ENCODE assay signal across 1 cellular context in the genomic region with DNA sequence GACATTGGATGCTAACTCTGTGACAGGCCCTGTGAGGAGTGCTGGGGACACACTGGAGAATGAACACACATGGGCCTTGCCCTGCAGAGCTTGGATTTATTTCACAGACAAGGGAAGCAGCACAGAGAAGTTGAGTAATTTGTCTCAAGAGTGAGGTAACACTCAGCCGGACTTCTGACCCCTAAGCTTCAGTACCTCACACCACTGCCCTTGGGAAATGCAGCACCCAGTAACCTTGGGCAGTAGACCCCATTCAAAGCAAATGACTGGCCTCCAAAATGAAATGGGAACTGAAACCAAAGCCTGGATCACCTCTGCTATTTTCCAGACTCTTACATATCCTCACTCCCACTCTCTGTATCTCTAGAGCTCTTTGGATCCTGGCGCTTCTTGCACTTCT.
A peak's percentile ranks its signal among the peaks of the same experiment; 100 is the strongest.
TF ChIP-seq lines count a peak whose summit lies in the region.

No MANE protein-coding gene starts in this region.

TF ChIP-seq in HepG2, 621 proteins besides CTCF, POLR2A, EP300 and RAD21 (continued from another document and continues in another):
- TF ChIP-seq, protein P1, sequence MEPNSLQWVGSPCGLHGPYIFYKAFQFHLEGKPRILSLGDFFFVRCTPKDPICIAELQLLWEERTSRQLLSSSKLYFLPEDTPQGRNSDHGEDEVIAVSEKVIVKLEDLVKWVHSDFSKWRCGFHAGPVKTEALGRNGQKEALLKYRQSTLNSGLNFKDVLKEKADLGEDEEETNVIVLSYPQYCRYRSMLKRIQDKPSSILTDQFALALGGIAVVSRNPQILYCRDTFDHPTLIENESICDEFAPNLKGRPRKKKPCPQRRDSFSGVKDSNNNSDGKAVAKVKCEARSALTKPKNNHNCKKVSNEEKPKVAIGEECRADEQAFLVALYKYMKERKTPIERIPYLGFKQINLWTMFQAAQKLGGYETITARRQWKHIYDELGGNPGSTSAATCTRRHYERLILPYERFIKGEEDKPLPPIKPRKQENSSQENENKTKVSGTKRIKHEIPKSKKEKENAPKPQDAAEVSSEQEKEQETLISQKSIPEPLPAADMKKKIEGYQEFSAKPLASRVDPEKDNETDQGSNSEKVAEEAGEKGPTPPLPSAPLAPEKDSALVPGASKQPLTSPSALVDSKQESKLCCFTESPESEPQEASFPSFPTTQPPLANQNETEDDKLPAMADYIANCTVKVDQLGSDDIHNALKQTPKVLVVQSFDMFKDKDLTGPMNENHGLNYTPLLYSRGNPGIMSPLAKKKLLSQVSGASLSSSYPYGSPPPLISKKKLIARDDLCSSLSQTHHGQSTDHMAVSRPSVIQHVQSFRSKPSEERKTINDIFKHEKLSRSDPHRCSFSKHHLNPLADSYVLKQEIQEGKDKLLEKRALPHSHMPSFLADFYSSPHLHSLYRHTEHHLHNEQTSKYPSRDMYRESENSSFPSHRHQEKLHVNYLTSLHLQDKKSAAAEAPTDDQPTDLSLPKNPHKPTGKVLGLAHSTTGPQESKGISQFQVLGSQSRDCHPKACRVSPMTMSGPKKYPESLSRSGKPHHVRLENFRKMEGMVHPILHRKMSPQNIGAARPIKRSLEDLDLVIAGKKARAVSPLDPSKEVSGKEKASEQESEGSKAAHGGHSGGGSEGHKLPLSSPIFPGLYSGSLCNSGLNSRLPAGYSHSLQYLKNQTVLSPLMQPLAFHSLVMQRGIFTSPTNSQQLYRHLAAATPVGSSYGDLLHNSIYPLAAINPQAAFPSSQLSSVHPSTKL (CRISPR knock-in tag; IDR thresholded peaks at IDR 0.05): peak; percentile 82
- TF ChIP-seq ZNF83 (CRISPR knock-in tag; IDR thresholded peaks at IDR 0.05; ENCODE audit: borderline replicate concordance) (no peak), GTF3A (CRISPR knock-in tag; conservative IDR thresholded peaks at IDR 0.05) (no peak), FOXP1 (IDR thresholded peaks at IDR 0.05) (no peak), FOXP1 (CRISPR knock-in tag; IDR thresholded peaks at IDR 0.05) (no peak; the same call in 1 of the 2 replicates), KLF9 (CRISPR knock-in tag; IDR thresholded peaks at IDR 0.05; ENCODE audit: low read depth) (no peak), IRX3 (CRISPR knock-in tag; IDR thresholded peaks at IDR 0.05; ENCODE audit: borderline replicate concordance, low read depth) (no peak), ZNF441 (CRISPR knock-in tag; IDR thresholded peaks at IDR 0.05; ENCODE audit: borderline replicate concordance) (no peak), CHCHD3 (CRISPR knock-in tag; IDR thresholded peaks at IDR 0.05) (no peak), YEATS4 (CRISPR knock-in tag; IDR thresholded peaks at IDR 0.05; ENCODE audit: borderline replicate concordance) (no peak), TRAFD1 (CRISPR knock-in tag; IDR thresholded peaks at IDR 0.05; ENCODE audit: borderline replicate concordance) (no peak), ATF7-NPFF (CRISPR knock-in tag; IDR thresholded peaks at IDR 0.05; ENCODE audit: low read depth) (no peak), GFI1 (CRISPR knock-in tag; IDR thresholded peaks at IDR 0.05; ENCODE audit: borderline replicate concordance) (no peak), SRSF9 (IDR thresholded peaks at IDR 0.05; ENCODE audit: borderline replicate concordance, insufficient read depth, low read depth, low read length, poor library complexity, severe bottlenecking) (no peak), ZNF383 (CRISPR knock-in tag; IDR thresholded peaks at IDR 0.05; ENCODE audit: borderline replicate concordance) (no peak), AGO2 (optimal IDR thresholded peaks at IDR 0.05; ENCODE audit: low read depth, low read length) (no peak), FLYWCH1 (CRISPR knock-in tag; IDR thresholded peaks at IDR 0.05) (no peak), BCL6 (CRISPR knock-in tag; IDR thresholded peaks at IDR 0.05) (peak; percentile 62), ZNF790 (CRISPR knock-in tag; IDR thresholded peaks at IDR 0.05; ENCODE audit: borderline replicate concordance) (no peak), ZFP90 (CRISPR knock-in tag; IDR thresholded peaks at IDR 0.05; ENCODE audit: borderline replicate concordance) (no peak), KDM1A (CRISPR knock-in tag; IDR thresholded peaks at IDR 0.05) (no peak), MED8 (CRISPR knock-in tag; IDR thresholded peaks at IDR 0.05; ENCODE audit: insufficient replicate concordance) (no peak), ZMYM2 (CRISPR knock-in tag; IDR thresholded peaks at IDR 0.05) (no peak), PHB2 (IDR thresholded peaks at IDR 0.05; ENCODE audit: partially characterized antibody) (no peak), RFXANK (CRISPR knock-in tag; IDR thresholded peaks at IDR 0.05) (no peak), ZFP36L1 (CRISPR knock-in tag; IDR thresholded peaks at IDR 0.05) (no peak), ZNF12 (CRISPR knock-in tag; IDR thresholded peaks at IDR 0.05) (no peak), BHLHE40 (IDR thresholded peaks at IDR 0.05; ENCODE audit: low read length) (no peak), ZKSCAN8 (CRISPR knock-in tag; IDR thresholded peaks at IDR 0.05; ENCODE audit: borderline replicate concordance) (no peak), RARA (CRISPR knock-in tag; IDR thresholded peaks at IDR 0.05) (peak; percentile 53; the same call in 1 of the 2 replicates), MZF1 (CRISPR knock-in tag; IDR thresholded peaks at IDR 0.05; ENCODE audit: borderline replicate concordance) (no peak), ARNT2 (CRISPR knock-in tag; IDR thresholded peaks at IDR 0.05; ENCODE audit: low read depth) (no peak), GATAD2A (CRISPR knock-in tag; IDR thresholded peaks at IDR 0.05) (peak; percentile 86), ZNF780A (CRISPR knock-in tag; IDR thresholded peaks at IDR 0.05) (no peak), PITX1 (CRISPR knock-in tag; IDR thresholded peaks at IDR 0.05) (peak; percentile 48; the same call in 1 of the 2 replicates), RERE (CRISPR knock-in tag; IDR thresholded peaks at IDR 0.05; ENCODE audit: low read depth) (no peak)
- TF ChIP-seq, protein P2, sequence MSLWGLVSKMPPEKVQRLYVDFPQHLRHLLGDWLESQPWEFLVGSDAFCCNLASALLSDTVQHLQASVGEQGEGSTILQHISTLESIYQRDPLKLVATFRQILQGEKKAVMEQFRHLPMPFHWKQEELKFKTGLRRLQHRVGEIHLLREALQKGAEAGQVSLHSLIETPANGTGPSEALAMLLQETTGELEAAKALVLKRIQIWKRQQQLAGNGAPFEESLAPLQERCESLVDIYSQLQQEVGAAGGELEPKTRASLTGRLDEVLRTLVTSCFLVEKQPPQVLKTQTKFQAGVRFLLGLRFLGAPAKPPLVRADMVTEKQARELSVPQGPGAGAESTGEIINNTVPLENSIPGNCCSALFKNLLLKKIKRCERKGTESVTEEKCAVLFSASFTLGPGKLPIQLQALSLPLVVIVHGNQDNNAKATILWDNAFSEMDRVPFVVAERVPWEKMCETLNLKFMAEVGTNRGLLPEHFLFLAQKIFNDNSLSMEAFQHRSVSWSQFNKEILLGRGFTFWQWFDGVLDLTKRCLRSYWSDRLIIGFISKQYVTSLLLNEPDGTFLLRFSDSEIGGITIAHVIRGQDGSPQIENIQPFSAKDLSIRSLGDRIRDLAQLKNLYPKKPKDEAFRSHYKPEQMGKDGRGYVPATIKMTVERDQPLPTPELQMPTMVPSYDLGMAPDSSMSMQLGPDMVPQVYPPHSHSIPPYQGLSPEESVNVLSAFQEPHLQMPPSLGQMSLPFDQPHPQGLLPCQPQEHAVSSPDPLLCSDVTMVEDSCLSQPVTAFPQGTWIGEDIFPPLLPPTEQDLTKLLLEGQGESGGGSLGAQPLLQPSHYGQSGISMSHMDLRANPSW (CRISPR knock-in tag; IDR thresholded peaks at IDR 0.05; ENCODE audit: borderline replicate concordance): no peak
- TF ChIP-seq, protein P3, sequence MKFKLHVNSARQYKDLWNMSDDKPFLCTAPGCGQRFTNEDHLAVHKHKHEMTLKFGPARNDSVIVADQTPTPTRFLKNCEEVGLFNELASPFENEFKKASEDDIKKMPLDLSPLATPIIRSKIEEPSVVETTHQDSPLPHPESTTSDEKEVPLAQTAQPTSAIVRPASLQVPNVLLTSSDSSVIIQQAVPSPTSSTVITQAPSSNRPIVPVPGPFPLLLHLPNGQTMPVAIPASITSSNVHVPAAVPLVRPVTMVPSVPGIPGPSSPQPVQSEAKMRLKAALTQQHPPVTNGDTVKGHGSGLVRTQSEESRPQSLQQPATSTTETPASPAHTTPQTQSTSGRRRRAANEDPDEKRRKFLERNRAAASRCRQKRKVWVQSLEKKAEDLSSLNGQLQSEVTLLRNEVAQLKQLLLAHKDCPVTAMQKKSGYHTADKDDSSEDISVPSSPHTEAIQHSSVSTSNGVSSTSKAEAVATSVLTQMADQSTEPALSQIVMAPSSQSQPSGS (CRISPR knock-in tag; IDR thresholded peaks at IDR 0.05): peak; percentile 72
- TF ChIP-seq, protein P4, sequence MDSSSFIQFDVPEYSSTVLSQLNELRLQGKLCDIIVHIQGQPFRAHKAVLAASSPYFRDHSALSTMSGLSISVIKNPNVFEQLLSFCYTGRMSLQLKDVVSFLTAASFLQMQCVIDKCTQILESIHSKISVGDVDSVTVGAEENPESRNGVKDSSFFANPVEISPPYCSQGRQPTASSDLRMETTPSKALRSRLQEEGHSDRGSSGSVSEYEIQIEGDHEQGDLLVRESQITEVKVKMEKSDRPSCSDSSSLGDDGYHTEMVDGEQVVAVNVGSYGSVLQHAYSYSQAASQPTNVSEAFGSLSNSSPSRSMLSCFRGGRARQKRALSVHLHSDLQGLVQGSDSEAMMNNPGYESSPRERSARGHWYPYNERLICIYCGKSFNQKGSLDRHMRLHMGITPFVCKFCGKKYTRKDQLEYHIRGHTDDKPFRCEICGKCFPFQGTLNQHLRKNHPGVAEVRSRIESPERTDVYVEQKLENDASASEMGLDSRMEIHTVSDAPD (CRISPR knock-in tag; IDR thresholded peaks at IDR 0.05): no peak
- TF ChIP-seq, protein P5, sequence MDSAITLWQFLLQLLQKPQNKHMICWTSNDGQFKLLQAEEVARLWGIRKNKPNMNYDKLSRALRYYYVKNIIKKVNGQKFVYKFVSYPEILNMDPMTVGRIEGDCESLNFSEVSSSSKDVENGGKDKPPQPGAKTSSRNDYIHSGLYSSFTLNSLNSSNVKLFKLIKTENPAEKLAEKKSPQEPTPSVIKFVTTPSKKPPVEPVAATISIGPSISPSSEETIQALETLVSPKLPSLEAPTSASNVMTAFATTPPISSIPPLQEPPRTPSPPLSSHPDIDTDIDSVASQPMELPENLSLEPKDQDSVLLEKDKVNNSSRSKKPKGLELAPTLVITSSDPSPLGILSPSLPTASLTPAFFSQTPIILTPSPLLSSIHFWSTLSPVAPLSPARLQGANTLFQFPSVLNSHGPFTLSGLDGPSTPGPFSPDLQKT (CRISPR knock-in tag; IDR thresholded peaks at IDR 0.05; ENCODE audit: borderline replicate concordance): no peak
- TF ChIP-seq, protein P6, sequence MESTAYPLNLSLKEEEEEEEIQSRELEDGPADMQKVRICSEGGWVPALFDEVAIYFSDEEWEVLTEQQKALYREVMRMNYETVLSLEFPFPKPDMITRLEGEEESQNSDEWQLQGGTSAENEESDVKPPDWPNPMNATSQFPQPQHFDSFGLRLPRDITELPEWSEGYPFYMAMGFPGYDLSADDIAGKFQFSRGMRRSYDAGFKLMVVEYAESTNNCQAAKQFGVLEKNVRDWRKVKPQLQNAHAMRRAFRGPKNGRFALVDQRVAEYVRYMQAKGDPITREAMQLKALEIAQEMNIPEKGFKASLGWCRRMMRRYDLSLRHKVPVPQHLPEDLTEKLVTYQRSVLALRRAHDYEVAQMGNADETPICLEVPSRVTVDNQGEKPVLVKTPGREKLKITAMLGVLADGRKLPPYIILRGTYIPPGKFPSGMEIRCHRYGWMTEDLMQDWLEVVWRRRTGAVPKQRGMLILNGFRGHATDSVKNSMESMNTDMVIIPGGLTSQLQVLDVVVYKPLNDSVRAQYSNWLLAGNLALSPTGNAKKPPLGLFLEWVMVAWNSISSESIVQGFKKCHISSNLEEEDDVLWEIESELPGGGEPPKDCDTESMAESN (CRISPR knock-in tag; conservative IDR thresholded peaks at IDR 0.05): no peak
